ENCODE assay signal across 27 cellular contexts in the genomic region with DNA sequence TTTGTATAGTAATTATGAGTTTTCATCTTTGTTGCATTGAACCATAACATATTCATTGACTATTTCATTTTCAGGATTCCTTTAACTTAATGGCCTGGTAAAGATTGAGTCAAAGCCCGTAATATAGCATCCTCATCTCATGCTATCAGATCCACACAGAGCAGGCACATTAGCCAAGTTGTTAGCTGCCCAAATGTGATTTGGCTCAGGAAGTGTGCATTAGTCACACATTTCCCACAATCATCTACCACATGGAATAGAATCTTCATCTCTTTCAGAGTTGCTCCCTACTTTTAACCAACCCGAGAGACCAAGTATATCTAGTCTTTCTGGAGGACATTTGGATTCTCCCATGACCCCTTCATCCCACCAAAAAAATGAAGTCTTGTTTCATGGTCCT.
DNase-seq lines count a peak whose midpoint lies in the region; ATAC-seq, FAIRE-seq and TF ChIP-seq lines count a peak whose summit lies in the region.
"Had no signal": no experiment of that assay in that cellular context is flagged by ENCODE, and none has a peak within 500 bp of the region (broad histone marks: within the 10 kb centered on the region; RNA-seq: fewer than 3 reads in every experiment).

No MANE protein-coding gene starts in this region.

- no TSS peak for BruUV-seq in A673 (replicated peaks; lab: Mats Ljungman, UMichigan)

- no peaks in the 10 kb centered on the region for H3K79me2 ChIP-seq in astrocyte (ENCODE audit: insufficient read depth, low read length)

- no peaks in the 10 kb centered on the region for H3K36me3 ChIP-seq in A673 (ENCODE audit: insufficient read depth, low read length, poor library complexity, severe bottlenecking)
- H3K36me3 ChIP-seq in astrocyte (ENCODE audit: insufficient read depth, low read length), result no peaks in the 10 kb centered on the region
- H3K36me3 ChIP-seq: colonic mucosa, ovary, right lobe of liver had no signal

- no peak overlapping the region for H2AFZ ChIP-seq in astrocyte (ENCODE audit: low read depth, low read length)

- POLR2A ChIA-PET in A673 (lab: Charles Lee; ENCODE audit: low non-redundant PET), result no interaction called here

- peaks cover 27% of the 10 kb centered on the region for H3K4me1 ChIP-seq in A673 (ENCODE audit: insufficient read depth, low read length, poor library complexity, severe bottlenecking)
- no peaks in the 10 kb centered on the region for H3K4me1 ChIP-seq in astrocyte (ENCODE audit: insufficient read depth, low read length)
- H3K4me1 ChIP-seq: colonic mucosa, right lobe of liver had no signal

- no peak for TF ChIP-seq CTCF in A673 (conservative IDR thresholded peaks at IDR 0.05; ENCODE audit: low read depth, low read length)
- no peak for TF ChIP-seq CTCF in astrocyte (IDR thresholded peaks at IDR 0.05; ENCODE audit: insufficient read depth, low read depth, low read length)
- TF ChIP-seq CTCF in foreskin fibroblast (IDR thresholded peaks at IDR 0.05; ENCODE audit: low read depth, low read length), result no peak

- H3K9me3 Mint-ChIP-seq in astrocyte (ENCODE audit: unreplicated experiment), result no peaks in the 10 kb centered on the region

- CTCF ChIA-PET in A673 (lab: Charles Lee), result no interaction called here

- DNase-seq in A673 (ENCODE audit: low spot score) (peak; percentile 86), HCEC 1CT (peak; percentile 34), astrocyte (ENCODE audit: low read depth) (peak; percentile 23), foreskin fibroblast (peak; percentile 29 to 43), Kasumi-1 (lab: John Stamatoyannopoulos, UW) (no peak), NCI-H2029 treated with DMSO at 0.1 percent for 48 hours (lab: John Stamatoyannopoulos, UW) (no peak)
- DNase-seq: activated CD4-positive, CD25-positive, alpha-beta regulatory T cell treated with anti-CD3 and anti-CD28 coated beads, Interleukin-2, amount 50 U/mL, for 72 hours; body of pancreas; C1 segment of cervical spinal cord; colonic mucosa; NCI-H1105; NCI-H2081 treated with DMSO at 0.1 percent for 48 hours; NCI-H446 treated with DMSO at 0.1 percent for 48 hours; ovary; right lobe of liver had no signal

- peaks cover 2% of the 10 kb centered on the region for H3K4me1 Mint-ChIP-seq in astrocyte (ENCODE audit: low read depth, unreplicated experiment)

- ATAC-seq in HG02763 (IDR thresholded peaks at IDR 0.05; ENCODE audit: unreplicated experiment) (no peak), GM21737 (IDR thresholded peaks at IDR 0.05; ENCODE audit: unreplicated experiment) (no peak)
- ATAC-seq: body of pancreas; GM12878; natural killer cell treated with Interleukin-12 subunit alpha and Interleukin-12 subunit beta and Interleukin-15 and Interleukin-18, amount 100 ng/mL, for 72 hours; right lobe of liver; SK-N-SH treated with all-trans-retinoic acid at 6 μM for 48 hours had no signal

- FAIRE-seq in astrocyte (lab: Jason Lieb, UNC), result no peak
- FAIRE-seq: G401.6, GM12878, GM19239, H1 had no signal

- no peak overlapping the region for H3K4me3 Mint-ChIP-seq in astrocyte (ENCODE audit: unreplicated experiment)
- H3K4me3 Mint-ChIP-seq: activated naive CD8-positive, alpha-beta T cell; mesothelial cell of epicardium; natural killer cell treated with Interleukin-12 subunit alpha and Interleukin-12 subunit beta and Interleukin-15 and Interleukin-18, amount 100 ng/mL, for 72 hours; T-helper 2 cell treated with Interferon-gamma antibody and Interleukin-4, amounts not matched to agents 5 μg/mL and 100 μg/mL, for 36 hours had no signal

- H4K20me1 ChIP-seq in astrocyte (ENCODE audit: insufficient read depth, low read length), result no peaks in the 10 kb centered on the region

- no peaks in the 10 kb centered on the region for H3K36me3 Mint-ChIP-seq in astrocyte (ENCODE audit: low read depth, unreplicated experiment)
- H3K36me3 Mint-ChIP-seq: mesothelial cell of epicardium; natural killer cell treated with Interleukin-12 subunit alpha and Interleukin-12 subunit beta and Interleukin-15 and Interleukin-18, amount 100 ng/mL, for 72 hours had no signal

- H3K9ac ChIP-seq in astrocyte (ENCODE audit: low read length), result no peak overlapping the region
- H3K9ac ChIP-seq: KMS-11 had no signal

- H3K27me3 ChIP-seq in A673 (replicated peaks; ENCODE audit: insufficient read depth, low read depth, low read length, poor library complexity), result no peaks in the 10 kb centered on the region
- H3K27me3 ChIP-seq in astrocyte (ENCODE audit: insufficient read depth, low read length), result no peaks in the 10 kb centered on the region
- H3K27me3 ChIP-seq: body of pancreas, colonic mucosa, ovary, right lobe of liver had no signal

- H3K27me3 Mint-ChIP-seq in astrocyte (ENCODE audit: low read depth, unreplicated experiment), result no peaks in the 10 kb centered on the region
- H3K27me3 Mint-ChIP-seq: activated naive CD8-positive, alpha-beta T cell had no signal

- intact Hi-C loops in A673 (cut with micrococcal nuclease; ENCODE audit: unreplicated experiment), result no loop called here

- H3K4me3 ChIP-seq in A673 (ENCODE audit: low read depth, low read length, poor library complexity, severe bottlenecking) (no peak overlapping the region), astrocyte (ENCODE audit: insufficient read depth, low read depth, low read length) (no peak overlapping the region), foreskin fibroblast (ENCODE audit: low read depth in 1 of 2, low read length in 2 of 2) (no peak overlapping the region)
- H3K4me3 ChIP-seq: body of pancreas, colonic mucosa, GM12878, ovary, right lobe of liver had no signal

- no peak overlapping the region for H3K27ac Mint-ChIP-seq in astrocyte (ENCODE audit: unreplicated experiment)
- H3K27ac Mint-ChIP-seq: activated naive CD8-positive, alpha-beta T cell; mesothelial cell of epicardium; T-helper 2 cell treated with Interferon-gamma antibody and Interleukin-4, amounts not matched to agents 5 μg/mL and 100 μg/mL, for 36 hours had no signal

- H3K27ac ChIP-seq in A673 (ENCODE audit: low read depth, low read length, poor library complexity, severe bottlenecking) (peak overlapping the region; percentile 67), astrocyte (ENCODE audit: low read depth, low read length) (no peak overlapping the region)
- H3K27ac ChIP-seq: body of pancreas, colonic mucosa, KMS-11, ovary, right lobe of liver had no signal

- no peak overlapping the region for H3K4me2 ChIP-seq in astrocyte (ENCODE audit: low read length)
- H3K4me2 ChIP-seq: KMS-11 had no signal

- H3K9me3 ChIP-seq in A673 (ENCODE audit: low read depth, low read length, poor library complexity, severe bottlenecking) (no peaks in the 10 kb centered on the region), astrocyte (ENCODE audit: insufficient read depth, low read depth, low read length) (no peaks in the 10 kb centered on the region)
- H3K9me3 ChIP-seq: body of pancreas, colonic mucosa, ovary, right lobe of liver had no signal

Comparison
In these comparisons a context has a peak if more than half of its experiments do, and no peak if none do; other contexts are left out.
1. DNase-seq: peak in A673 (single experiment), HCEC 1CT (single experiment), astrocyte (single experiment) and foreskin fibroblast (2 of 2); none in Kasumi-1 (0 of 2) and NCI-H2029 treated with DMSO at 0.1 percent for 48 hours (single experiment).